In the genomic region with DNA sequence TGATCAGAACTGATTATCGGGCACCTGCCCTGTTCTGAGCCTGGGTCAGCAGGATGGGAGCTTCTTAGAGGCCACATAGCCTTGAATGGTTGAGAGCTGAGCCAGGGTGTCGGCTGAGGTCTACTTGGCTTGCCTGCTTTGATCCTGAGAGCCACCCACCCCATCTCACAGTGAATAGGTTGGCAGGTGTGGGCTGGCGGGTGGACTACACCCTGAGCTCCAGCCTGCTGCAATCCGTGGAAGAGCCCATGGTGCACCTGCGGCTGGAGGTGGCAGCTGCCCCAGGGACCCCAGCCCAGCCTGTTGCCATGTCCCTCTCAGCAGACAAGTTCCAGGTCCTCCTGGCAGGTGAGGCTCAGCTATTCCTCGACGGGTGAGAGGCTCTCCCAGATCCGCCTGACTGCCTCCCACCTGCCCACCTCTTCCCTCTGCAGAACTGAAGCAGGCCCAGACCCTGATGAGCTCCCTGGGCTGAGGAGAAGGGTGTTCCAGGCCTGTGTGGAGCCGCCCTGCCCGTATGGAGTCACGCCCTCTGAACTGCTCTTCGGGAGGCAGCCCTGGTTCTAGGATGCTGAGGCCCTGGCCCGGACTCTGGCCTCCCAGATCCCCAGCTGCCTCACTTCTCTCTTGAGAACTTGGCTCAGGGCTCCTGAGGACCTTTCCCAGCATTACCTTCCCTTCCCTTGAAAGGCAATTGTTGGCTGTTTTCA, we compare ENCODE assay signal across 23 cellular contexts. TPM values are rescaled to one million over a fixed set of nuclear protein-coding genes. Genes with fewer than 3 reads are reported as not detected.
"Had no signal": no experiment of that assay in that cellular context is flagged by ENCODE, and none has a peak within 500 bp of the region (broad histone marks: within the 10 kb centered on the region; RNA-seq: fewer than 3 reads in every experiment).

No MANE protein-coding gene starts in this region.

- H3K4me3 ChIP-seq: ascending aorta, colonic mucosa, prostate gland, right atrium auricular region, tibial artery had no signal

- DNase-seq: activated CD4-positive, alpha-beta memory T cell treated with anti-CD3 and anti-CD28 coated beads, Interleukin-2, amount 10 ng/mL, durations not matched to agents 7 days and 5 days; activated CD4-positive, alpha-beta T cell treated with anti-CD3 and anti-CD28 coated beads for 36 hours; activated T-cell treated with anti-CD3 and anti-CD28 coated beads, Interleukin-2, amount 50 U/mL, for 24 hours; colonic mucosa; kidney glomerular epithelial cell; nephron progenitor cell; stimulated activated CD4-positive, alpha-beta T cell treated with anti-CD3 and anti-CD28 coated beads, Interleukin-2, amount 100 ng/mL, for 24 hours; stimulated activated naive CD8-positive, alpha-beta T cell treated with anti-CD3 and anti-CD28 coated beads, Interleukin-15, Interleukin-2, amounts not matched to agents 100 U/mL and 50 U/mL, for 24 hours; substantia nigra; SW 1271; tibial artery had no signal

- ATAC-seq: activated CD4-positive, alpha-beta T cell treated with anti-CD3 and anti-CD28 coated beads for 36 hours; stimulated activated naive CD8-positive, alpha-beta T cell treated with anti-CD3 and anti-CD28 coated beads, Interleukin-15, Interleukin-2, amounts not matched to agents 100 U/mL and 50 U/mL, for 24 hours had no signal

- H3K27me3 ChIP-seq: ascending aorta, colonic mucosa, right atrium auricular region, tibial artery had no signal

- H3K27ac ChIP-seq: ascending aorta, colonic mucosa, prostate gland, right atrium auricular region, tibial artery had no signal

- FAIRE-seq: frontal cortex, TTC549, urothelium cell line had no signal

- H3K27me3 Mint-ChIP-seq: activated CD4-positive, alpha-beta T cell treated with anti-CD3 and anti-CD28 coated beads for 36 hours; activated naive CD4-positive, alpha-beta T cell treated with anti-CD3 and anti-CD28 coated beads, Interleukin-2, amount 50 U/mL, for 24 hours; activated T-cell treated with anti-CD3 and anti-CD28 coated beads, Interleukin-2, amount 50 U/mL, for 24 hours; central memory CD8-positive, alpha-beta T cell had no signal

- H3K27ac Mint-ChIP-seq: activated CD4-positive, alpha-beta memory T cell treated with anti-CD3 and anti-CD28 coated beads, Interleukin-2, amount 10 ng/mL, durations not matched to agents 7 days and 5 days; activated CD4-positive, alpha-beta T cell treated with anti-CD3 and anti-CD28 coated beads for 36 hours; activated naive CD4-positive, alpha-beta T cell treated with anti-CD3 and anti-CD28 coated beads, Interleukin-2, amount 50 U/mL, for 24 hours; activated T-cell treated with anti-CD3 and anti-CD28 coated beads, Interleukin-2, amount 50 U/mL, for 24 hours; activated T-helper 2 cell treated with anti-CD3 and anti-CD28 coated beads, Interferon-gamma antibody, Interleukin-2, Interleukin-4, amounts not matched to agents 10 μg/mL and 5 μg/mL and 100 μg/mL, durations not matched to agents 14 hours and 24 hours and 36 hours; nephron progenitor cell had no signal

- H3K4me3 Mint-ChIP-seq: activated CD4-positive, alpha-beta memory T cell treated with anti-CD3 and anti-CD28 coated beads, Interleukin-2, amount 10 ng/mL, durations not matched to agents 7 days and 5 days; activated CD4-positive, alpha-beta T cell treated with anti-CD3 and anti-CD28 coated beads for 36 hours; activated naive CD4-positive, alpha-beta T cell treated with anti-CD3 and anti-CD28 coated beads, Interleukin-2, amount 50 U/mL, for 24 hours; activated T-cell treated with anti-CD3 and anti-CD28 coated beads, Interleukin-2, amount 50 U/mL, for 24 hours; central memory CD8-positive, alpha-beta T cell; nephron progenitor cell had no signal

- H3K36me3 ChIP-seq: colonic mucosa, prostate gland had no signal

- H3K9me3 Mint-ChIP-seq: activated CD4-positive, alpha-beta memory T cell treated with anti-CD3 and anti-CD28 coated beads, Interleukin-2, amount 10 ng/mL, durations not matched to agents 7 days and 5 days; activated naive CD4-positive, alpha-beta T cell treated with anti-CD3 and anti-CD28 coated beads, Interleukin-2, amount 50 U/mL, for 24 hours; activated T-cell treated with anti-CD3 and anti-CD28 coated beads, Interleukin-2, amount 50 U/mL, for 24 hours; activated T-helper 2 cell treated with anti-CD3 and anti-CD28 coated beads, Interferon-gamma antibody, Interleukin-2, Interleukin-4, amounts not matched to agents 10 μg/mL and 5 μg/mL and 100 μg/mL, durations not matched to agents 14 hours and 24 hours and 36 hours; central memory CD8-positive, alpha-beta T cell; nephron progenitor cell had no signal

- H3K4me1 ChIP-seq: colonic mucosa, prostate gland had no signal

- H3K9me3 ChIP-seq: ascending aorta, colonic mucosa, prostate gland, right atrium auricular region, tibial artery had no signal

RNA-seq across cellular contexts. Expression of gene GOLGA6D, which starts 57.1 kb away (rescaled TPM):
- total RNA-seq: activated CD4-positive, alpha-beta memory T cell treated with anti-CD3 and anti-CD28 coated beads, Interleukin-2, amount 10 ng/mL, durations not matched to agents 7 days and 5 days; activated CD4-positive, alpha-beta T cell treated with anti-CD3 and anti-CD28 coated beads for 36 hours; activated T-helper 2 cell treated with anti-CD3 and anti-CD28 coated beads, Interferon-gamma antibody, Interleukin-2, Interleukin-4, amounts not matched to agents 10 μg/mL and 5 μg/mL and 100 μg/mL, durations not matched to agents 14 hours and 24 hours and 36 hours; ascending aorta; colonic mucosa; frontal cortex; prostate gland; right atrium auricular region; T-helper 2 cell treated with Interferon-gamma antibody and Interleukin-4, amounts not matched to agents 100 ng/mL and 5 ng/mL, for 36 hours had no signal
- polyA plus RNA-seq: adipose tissue, esophagus had no signal
